8 cellular contexts compared by ENCODE assay signal in the genomic region with DNA sequence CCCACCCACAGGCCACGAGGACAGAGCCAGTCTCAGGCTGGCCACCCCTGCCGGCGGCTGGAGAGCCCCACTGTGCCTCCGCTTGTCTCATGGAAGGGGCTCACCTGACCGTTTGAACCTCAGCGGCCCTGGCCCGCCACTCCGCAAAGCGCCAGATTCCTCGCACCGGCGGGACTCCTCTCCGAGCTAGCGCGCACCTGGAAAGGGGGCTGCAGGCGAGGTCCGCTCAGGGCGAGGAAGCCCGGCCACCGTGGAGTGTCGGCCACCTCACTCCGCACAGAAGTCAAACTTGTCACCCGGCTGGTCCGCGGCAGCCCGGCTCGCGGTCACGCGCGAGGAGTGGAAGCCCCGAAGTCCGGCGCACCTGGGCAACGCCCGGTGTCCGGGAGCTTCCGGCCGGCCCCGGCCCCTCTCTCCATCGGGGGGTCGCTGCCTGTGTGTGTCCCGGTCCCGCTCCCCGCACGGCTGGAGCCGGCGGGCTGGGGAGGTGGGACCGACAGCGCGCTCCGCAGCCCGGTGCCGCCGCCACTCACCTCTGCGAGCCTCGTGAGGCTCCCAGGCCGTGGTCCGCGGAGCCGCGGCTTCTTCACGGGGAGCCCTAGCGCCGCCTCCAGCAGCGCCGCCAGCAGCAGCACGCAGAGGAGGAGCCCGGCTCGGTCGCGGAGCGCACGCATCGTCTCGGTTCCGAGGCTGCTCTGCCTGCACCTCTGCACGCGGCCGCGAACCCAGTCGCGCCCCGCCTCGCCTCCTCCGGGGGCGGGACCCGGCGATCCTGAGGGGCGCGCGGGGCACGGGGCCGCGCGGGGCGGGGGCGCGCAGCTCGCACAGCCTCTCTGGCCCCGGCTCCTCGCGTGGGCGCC. TPM values are rescaled to one million over a fixed set of nuclear protein-coding genes. Genes with fewer than 3 reads are reported as not detected.
DNase-seq lines count a peak whose midpoint lies in the region; ATAC-seq and TF ChIP-seq lines count a peak whose summit lies in the region.

A gene (minus strand): TSS at position 697 of the 860 bp plus-strand sequence. CDS start 23 bp downstream, at position 674.

- H3K4me2 ChIP-seq in DOHH2 (ENCODE audit: low read length), result peak within 1 kb of the TSS; percentile 89

- no peaks in the 10 kb centered on the region for H3K36me3 Mint-ChIP-seq in activated CD4-positive, alpha-beta memory T cell treated with anti-CD3 and anti-CD28 coated beads, Interleukin-2, amount 10 ng/mL, durations not matched to agents 7 days and 5 days (ENCODE audit: low read depth)

- H3K4me3 Mint-ChIP-seq in activated CD4-positive, alpha-beta memory T cell treated with anti-CD3 and anti-CD28 coated beads, Interleukin-2, amount 10 ng/mL, durations not matched to agents 7 days and 5 days, result peak within 1 kb of the TSS; percentile 56
- peak within 1 kb of the TSS; percentile 59 to 67 for H3K4me3 Mint-ChIP-seq in stimulated activated naive CD8-positive, alpha-beta T cell treated with anti-CD3 and anti-CD28 coated beads, Interleukin-15, amount 100 ng/mL, for 72 hours

- H3K9me3 Mint-ChIP-seq in activated CD4-positive, alpha-beta memory T cell treated with anti-CD3 and anti-CD28 coated beads, Interleukin-2, amount 10 ng/mL, durations not matched to agents 7 days and 5 days, result peaks cover 5% of the 10 kb centered on the region
- peaks cover 0 to 6% of the 10 kb centered on the region in 2 donors for H3K9me3 Mint-ChIP-seq in stimulated activated naive CD8-positive, alpha-beta T cell treated with anti-CD3 and anti-CD28 coated beads, Interleukin-15, amount 100 ng/mL, for 72 hours

- H3K79me2 ChIP-seq in DOHH2 (ENCODE audit: control insufficient read depth, low read length), result no peaks in the 10 kb centered on the region

- H3K9me2 ChIP-seq in DOHH2 (replicated peaks; ENCODE audit: control insufficient read depth, low read length), result no peaks in the 10 kb centered on the region

- peaks cover 6% of the 10 kb centered on the region for H3K4me1 Mint-ChIP-seq in activated CD4-positive, alpha-beta memory T cell treated with anti-CD3 and anti-CD28 coated beads, Interleukin-2, amount 10 ng/mL, durations not matched to agents 7 days and 5 days
- peaks cover 14% of the 10 kb centered on the region for H3K4me1 Mint-ChIP-seq in stimulated activated naive CD8-positive, alpha-beta T cell treated with anti-CD3 and anti-CD28 coated beads, Interleukin-15, amount 100 ng/mL, for 72 hours

- ATAC-seq in GM21723 (IDR thresholded peaks at IDR 0.05; ENCODE audit: unreplicated experiment) (peak; percentile 73), GM21447 (IDR thresholded peaks at IDR 0.05; ENCODE audit: unreplicated experiment) (no peak)
- peak; percentile 86 for ATAC-seq in stimulated activated naive CD8-positive, alpha-beta T cell treated with anti-CD3 and anti-CD28 coated beads, Interleukin-15, amount 100 ng/mL, for 72 hours

- no peak for TF ChIP-seq CTCF in DOHH2 (IDR thresholded peaks at IDR 0.05; ENCODE audit: low read depth, low read length, poor library complexity, severe bottlenecking)
- TF ChIP-seq CTCF in epithelial cell of proximal tubule (conservative IDR thresholded peaks at IDR 0.05; ENCODE audit: low read depth, low read length), result no peak

- no peak within 1 kb of the TSS for H3K27ac Mint-ChIP-seq in activated CD4-positive, alpha-beta memory T cell treated with anti-CD3 and anti-CD28 coated beads, Interleukin-2, amount 10 ng/mL, durations not matched to agents 7 days and 5 days
- H3K27ac Mint-ChIP-seq in stimulated activated naive CD8-positive, alpha-beta T cell treated with anti-CD3 and anti-CD28 coated beads, Interleukin-15, amount 100 ng/mL, for 72 hours, result no peak within 1 kb of the TSS

- H3K4me3 ChIP-seq in DOHH2 (ENCODE audit: low read length), result peak within 1 kb of the TSS; percentile 73
- H3K4me3 ChIP-seq in epithelial cell of proximal tubule (ENCODE audit: low read depth, low read length), result peak within 1 kb of the TSS; percentile 51

- peaks cover 4% of the 10 kb centered on the region; the same call in 1 of the 2 replicates for H3F3A ChIP-seq in DOHH2 (ENCODE audit: control insufficient read depth, insufficient read depth)

- peaks cover 30% of the 10 kb centered on the region for H3K4me1 ChIP-seq in DOHH2 (ENCODE audit: control insufficient read depth, low read length)

- H4K20me1 ChIP-seq in DOHH2 (ENCODE audit: control insufficient read depth, insufficient read depth, low read depth, low read length), result no peaks in the 10 kb centered on the region

- H3K27me3 Mint-ChIP-seq in activated CD4-positive, alpha-beta memory T cell treated with anti-CD3 and anti-CD28 coated beads, Interleukin-2, amount 10 ng/mL, durations not matched to agents 7 days and 5 days, result peaks cover 31% of the 10 kb centered on the region
- H3K27me3 Mint-ChIP-seq in stimulated activated naive CD8-positive, alpha-beta T cell treated with anti-CD3 and anti-CD28 coated beads, Interleukin-15, amount 100 ng/mL, for 72 hours, result peaks cover 50% of the 10 kb centered on the region

- H3K9me3 ChIP-seq in DOHH2 (ENCODE audit: control insufficient read depth, insufficient read depth, low read length), result no peaks in the 10 kb centered on the region

- H3K27ac ChIP-seq in DOHH2 (ENCODE audit: low read depth, low read length), result no peak within 1 kb of the TSS

- peaks cover 29% of the 10 kb centered on the region for H3K27me3 ChIP-seq in DOHH2 (ENCODE audit: control insufficient read depth, low read length)

- CTCF ChIA-PET in activated CD4-positive, alpha-beta memory T cell treated with anti-CD3 and anti-CD28 coated beads, Interleukin-2, amount 10 ng/mL, durations not matched to agents 7 days and 5 days (lab: Charles Lee), result no interaction called here

- DNase-seq in NCI-H1092 (lab: John Stamatoyannopoulos, UW) (peak; percentile 48), epithelial cell of proximal tubule (ENCODE audit: low read depth) (no peak), myocyte (ENCODE audit: low read depth) (peak; percentile 17)
- peak; percentile 42 for DNase-seq in activated CD4-positive, alpha-beta memory T cell treated with anti-CD3 and anti-CD28 coated beads, Interleukin-2, amount 10 ng/mL, durations not matched to agents 7 days and 5 days
- peak; percentile 44 to 55 for DNase-seq in stimulated activated naive CD8-positive, alpha-beta T cell treated with anti-CD3 and anti-CD28 coated beads, Interleukin-15, amount 100 ng/mL, for 72 hours

- POLR2A ChIA-PET in activated CD4-positive, alpha-beta memory T cell treated with anti-CD3 and anti-CD28 coated beads, Interleukin-2, amount 10 ng/mL, durations not matched to agents 7 days and 5 days (lab: Charles Lee), result no interaction called here

- no peaks in the 10 kb centered on the region for H3K36me3 ChIP-seq in DOHH2 (ENCODE audit: control insufficient read depth, low read length)

RNA-seq across cellular contexts. Expression of the gene that starts here (rescaled TPM):
- not detected for total RNA-seq in activated CD4-positive, alpha-beta memory T cell treated with anti-CD3 and anti-CD28 coated beads, Interleukin-2, amount 10 ng/mL, durations not matched to agents 7 days and 5 days
- total RNA-seq in epithelial cell of proximal tubule (0.75 TPM in 1 of 2 replicates, not detected in the other), myocyte (0.05 TPM in 1 of 2 replicates, not detected in the other)
- 0.11 TPM for polyA plus RNA-seq in myocyte (2012)

Comparison
In these comparisons a context has a peak if more than half of its experiments do, and no peak if none do; other contexts are left out.
1. Peak in DNase-seq in activated CD4-positive, alpha-beta memory T cell treated with anti-CD3 and anti-CD28 coated beads, Interleukin-2, amount 10 ng/mL, durations not matched to agents 7 days and 5 days; RNA of the gene not detected or under 1 TPM.
2. Peak in DNase-seq in myocyte; RNA of the gene not detected or under 1 TPM.